ENCODE assay signal across 23 cellular contexts in the genomic region with DNA sequence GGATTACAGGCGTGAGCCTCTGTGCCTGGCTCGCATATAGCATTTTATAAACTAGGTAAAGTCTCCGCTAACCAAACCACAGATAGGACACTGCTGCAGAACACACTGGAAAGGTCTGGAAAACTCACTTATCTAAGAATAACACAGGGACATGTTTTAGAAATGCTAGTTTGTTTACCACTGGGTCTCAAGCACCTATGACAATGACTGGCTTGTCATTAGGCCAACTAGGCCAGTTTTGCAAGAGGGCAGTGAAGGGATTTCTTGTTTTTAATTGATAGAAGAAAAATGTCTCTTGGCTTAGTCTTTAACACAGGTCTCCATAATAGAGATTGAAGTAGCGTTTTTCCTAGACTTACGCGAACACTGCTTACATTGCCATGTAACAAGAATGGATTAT.
"Had no signal": no experiment of that assay in that cellular context is flagged by ENCODE, and none has a peak within 500 bp of the region (broad histone marks: within the 10 kb centered on the region; RNA-seq: fewer than 3 reads in every experiment).

No MANE protein-coding gene starts in this region.

- FAIRE-seq: HTR-8/SVneo, RCC 7860 had no signal

- H3K27me3 ChIP-seq: MG63, SJSA1 had no signal

- DNase-seq: Karpas-422, KG1, MG63, NCI-H1092, NCI-H1105 treated with DMSO at 0.1 percent for 48 hours, NCI-H1417 treated with DMSO at 0.1 percent for 48 hours, NCI-H146, NCI-H1694 treated with DMSO at 0.1 percent for 48 hours, NCI-H1930, NCI-H2171 treated with DMSO at 0.1 percent for 48 hours, NCI-H345, NCI-H446 treated with DMSO at 0.1 percent for 48 hours, NCI-H524, NCI-H526 treated with DMSO at 0.1 percent for 48 hours, NCI-H748 treated with DMSO at 0.1 percent for 48 hours, Right ventricle myocardium superior, RPMI8226, SIG-M5 had no signal

- H3K9me3 ChIP-seq: MG63, SJSA1 had no signal

- H3K36me3 ChIP-seq: MG63 had no signal

- H3K27ac ChIP-seq: HL-60, SJSA1, SK-N-MC had no signal

- H3K4me3 ChIP-seq: MG63, SJSA1, SK-N-MC had no signal

- H3K4me1 ChIP-seq: SJSA1 had no signal
